22 cellular contexts compared by ENCODE assay signal in genomic region chr7:156127166-156128134, GRCh38.
"Had no signal": no experiment of that assay in that cellular context is flagged by ENCODE, and none has a peak within 500 bp of the region (broad histone marks: within the 10 kb centered on the region; RNA-seq: fewer than 3 reads in every experiment).

No MANE protein-coding gene starts in this region.

- H3K4me3 Mint-ChIP-seq: dendritic cell treated with granulocyte-macrophage colony-stimulating factor and Interleukin-4, amounts not matched to agents 40 ng/mL and 50 ng/mL, for 4 days; memory B cell; naive B cell; neural progenitor cell; stimulated activated effector memory CD8-positive, alpha-beta T cell treated with anti-CD3 and anti-CD28 coated beads, Interleukin-12 subunit alpha, Interleukin-12 subunit beta, amount 100 ng/mL, for 72 hours had no signal

- ATAC-seq: activated naive CD4-positive, alpha-beta T cell treated with anti-CD3 and anti-CD28 coated beads, Interleukin-2, amount 50 U/mL, for 72 hours; mucosa of descending colon; psoas muscle; right lobe of liver; stimulated activated effector memory CD8-positive, alpha-beta T cell treated with anti-CD3 and anti-CD28 coated beads, Interleukin-12 subunit alpha, Interleukin-12 subunit beta, amount 100 ng/mL, for 72 hours had no signal

- H2AFZ ChIP-seq: hepatocyte, neural progenitor cell had no signal

- H3K27ac Mint-ChIP-seq: dendritic cell treated with granulocyte-macrophage colony-stimulating factor and Interleukin-4, amounts not matched to agents 40 ng/mL and 50 ng/mL, for 4 days; memory B cell; neural progenitor cell; stimulated activated effector memory CD8-positive, alpha-beta T cell treated with anti-CD3 and anti-CD28 coated beads, Interleukin-12 subunit alpha, Interleukin-12 subunit beta, amount 100 ng/mL, for 72 hours had no signal

- H3K9me3 ChIP-seq: left ventricle myocardium inferior, mucosa of descending colon, psoas muscle, right lobe of liver had no signal

- H3K79me2 ChIP-seq: hepatocyte had no signal

- H3K9ac ChIP-seq: neural progenitor cell had no signal

- H3K4me1 Mint-ChIP-seq: memory B cell; naive B cell; neural progenitor cell; stimulated activated effector memory CD8-positive, alpha-beta T cell treated with anti-CD3 and anti-CD28 coated beads, Interleukin-12 subunit alpha, Interleukin-12 subunit beta, amount 100 ng/mL, for 72 hours had no signal

- FAIRE-seq: endothelial cell of umbilical vein, islet of Langerhans had no signal

- H3K36me3 Mint-ChIP-seq: activated naive CD4-positive, alpha-beta T cell treated with anti-CD3 and anti-CD28 coated beads, Interleukin-2, amount 50 U/mL, for 72 hours; memory B cell; naive B cell; neural progenitor cell; stimulated activated effector memory CD8-positive, alpha-beta T cell treated with anti-CD3 and anti-CD28 coated beads, Interleukin-12 subunit alpha, Interleukin-12 subunit beta, amount 100 ng/mL, for 72 hours had no signal

- H3K4me3 ChIP-seq: hepatocyte, left ventricle myocardium inferior, mucosa of descending colon, neural progenitor cell, psoas muscle, right lobe of liver, smooth muscle cell, stomach had no signal

- H3K27me3 Mint-ChIP-seq: dendritic cell treated with granulocyte-macrophage colony-stimulating factor and Interleukin-4, amounts not matched to agents 40 ng/mL and 50 ng/mL, for 4 days had no signal

- DNase-seq: activated CD4-positive, alpha-beta T cell treated with anti-CD3 and anti-CD28 coated beads for 1 hour; activated CD4-positive, alpha-beta T cell treated with anti-CD3 and anti-CD28 coated beads, Interleukin-2, amount 50 U/mL, for 48 hours; activated gamma-delta T cell; effector CD8-positive, alpha-beta T cell; left ventricle myocardium inferior; mucosa of descending colon; naive B cell; psoas muscle; right lobe of liver; stimulated activated CD4-positive, alpha-beta T cell treated with anti-CD3 and anti-CD28 coated beads, Interleukin-4, amount 100 ng/mL, for 24 hours; stomach; trophoblast cell; WERI-Rb-1 had no signal

- H3K4me2 ChIP-seq: hepatocyte, neural progenitor cell, smooth muscle cell had no signal

- H3K9me3 Mint-ChIP-seq: activated naive CD4-positive, alpha-beta T cell treated with anti-CD3 and anti-CD28 coated beads, Interleukin-2, amount 50 U/mL, for 72 hours; dendritic cell treated with granulocyte-macrophage colony-stimulating factor and Interleukin-4, amounts not matched to agents 40 ng/mL and 50 ng/mL, for 4 days; neural progenitor cell; stimulated activated effector memory CD8-positive, alpha-beta T cell treated with anti-CD3 and anti-CD28 coated beads, Interleukin-12 subunit alpha, Interleukin-12 subunit beta, amount 100 ng/mL, for 72 hours had no signal

- H3K27ac ChIP-seq: hepatocyte, left ventricle myocardium inferior, neural progenitor cell, psoas muscle, right lobe of liver, stomach, WERI-Rb-1 had no signal

- H3K4me1 ChIP-seq: left ventricle myocardium inferior, neural progenitor cell, psoas muscle, right lobe of liver, stomach had no signal

- H3K27me3 ChIP-seq: hepatocyte, neural progenitor cell, right lobe of liver had no signal

- H3K36me3 ChIP-seq: left ventricle myocardium inferior, neural progenitor cell, right lobe of liver, stomach, WERI-Rb-1 had no signal
